In the genomic region with DNA sequence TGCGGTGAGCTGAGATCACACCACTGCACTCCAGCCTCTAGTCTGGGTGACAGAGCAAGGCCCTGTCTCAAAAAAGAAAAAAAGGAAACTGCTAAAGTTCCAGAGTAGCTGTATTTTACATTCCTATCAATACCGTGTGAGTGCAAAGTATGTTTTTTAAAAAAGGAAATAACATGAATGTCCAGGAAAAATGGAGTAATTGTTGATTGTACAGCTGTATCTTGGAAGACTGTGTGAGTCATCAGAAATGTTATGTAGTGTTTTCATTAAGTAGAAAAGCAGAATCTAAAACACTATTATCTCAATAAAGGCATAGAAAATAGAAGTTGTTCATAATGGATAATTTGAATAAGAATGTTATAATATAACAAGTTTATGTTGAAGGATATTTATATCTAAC, we compare ENCODE assay signal across 2 cellular contexts.
A peak's percentile ranks its signal among the peaks of the same experiment; 100 is the strongest.
TF ChIP-seq lines count a peak whose summit lies in the region.

No MANE protein-coding gene starts in this region.

TF ChIP-seq in IMR-90, 13 proteins besides CTCF, POLR2A, EP300 and RAD21:
- peak; percentile 68; the same call in 1 of the 2 replicates for TF ChIP-seq FOS (IDR thresholded peaks at IDR 0.05; ENCODE audit: low read depth, low read length)
- TF ChIP-seq MAFK (IDR thresholded peaks at IDR 0.05; ENCODE audit: low read depth, low read length) = 0 out of 2 replicates have a peak, but pooled peaks have one; percentile 5
- no peak for TF ChIP-seq RCOR1 (IDR thresholded peaks at IDR 0.05; ENCODE audit: insufficient replicate concordance, low read length)

TF ChIP-seq in WTC11, 78 proteins besides CTCF, POLR2A, EP300 and RAD21:
- TF ChIP-seq KAT7 (CRISPR knock-in tag; IDR thresholded peaks at IDR 0.05; ENCODE audit: borderline replicate concordance) (no peak), ZNF219 (CRISPR knock-in tag; IDR thresholded peaks at IDR 0.05; ENCODE audit: borderline replicate concordance) (no peak), TCF7 (CRISPR knock-in tag; IDR thresholded peaks at IDR 0.05; ENCODE audit: low read depth) (no peak), NR2C2 (CRISPR knock-in tag; IDR thresholded peaks at IDR 0.05) (no peak)
- TF ChIP-seq, protein P1, sequence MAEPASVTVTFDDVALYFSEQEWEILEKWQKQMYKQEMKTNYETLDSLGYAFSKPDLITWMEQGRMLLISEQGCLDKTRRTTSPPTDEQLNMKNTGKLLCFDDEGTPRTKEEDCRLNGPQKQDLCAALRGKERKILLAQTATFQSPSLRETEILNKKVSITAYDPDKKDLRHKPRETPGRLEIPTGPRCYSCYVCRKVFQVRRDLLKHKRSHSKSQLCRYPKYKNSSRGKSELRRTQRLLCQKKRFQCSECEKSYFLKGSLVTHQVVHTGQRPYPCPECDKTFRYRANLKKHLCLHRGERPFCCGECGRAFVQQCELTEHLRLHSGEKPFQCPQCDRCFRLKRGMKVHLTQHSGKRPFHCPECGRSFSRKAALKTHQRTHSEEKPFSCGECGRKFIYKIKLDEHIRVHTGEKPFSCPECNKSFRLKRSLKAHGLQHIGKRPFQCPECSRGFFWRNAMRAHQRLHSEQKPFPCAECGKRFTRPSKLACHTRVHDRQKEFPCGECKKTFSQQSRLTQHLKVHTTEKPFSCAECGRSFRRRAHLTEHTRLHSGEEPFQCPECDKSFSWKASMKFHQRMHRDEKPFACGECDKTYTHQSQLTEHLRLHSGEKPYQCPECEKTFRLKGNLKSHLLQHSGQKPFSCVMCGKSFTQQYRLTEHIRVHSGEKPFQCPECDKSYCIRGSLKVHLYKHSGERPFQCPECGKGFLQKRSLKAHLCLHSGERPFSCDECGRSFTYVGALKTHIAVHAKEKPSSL (CRISPR knock-in tag; conservative IDR thresholded peaks at IDR 0.05) = no peak
- TF ChIP-seq, protein P2, sequence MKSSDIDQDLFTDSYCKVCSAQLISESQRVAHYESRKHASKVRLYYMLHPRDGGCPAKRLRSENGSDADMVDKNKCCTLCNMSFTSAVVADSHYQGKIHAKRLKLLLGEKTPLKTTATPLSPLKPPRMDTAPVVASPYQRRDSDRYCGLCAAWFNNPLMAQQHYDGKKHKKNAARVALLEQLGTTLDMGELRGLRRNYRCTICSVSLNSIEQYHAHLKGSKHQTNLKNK (CRISPR knock-in tag; IDR thresholded peaks at IDR 0.05) = no peak
